8 cellular contexts compared by ENCODE assay signal in genomic region chr5:891117-891836, GRCh38. TPM values are rescaled to one million over a fixed set of nuclear protein-coding genes. Genes with fewer than 3 reads are reported as not detected.
DNase-seq lines count a peak whose midpoint lies in the region; ATAC-seq and TF ChIP-seq lines count a peak whose summit lies in the region.

No MANE protein-coding gene starts in this region.

- ATAC-seq in activated naive CD4-positive, alpha-beta T cell treated with anti-CD3 and anti-CD28 coated beads, Interleukin-2, amount 50 U/mL, for 72 hours = no peak
- ATAC-seq in left lung = no peak

- H3K27ac Mint-ChIP-seq in IgD-negative memory B cell (peak overlapping the region; percentile 64 to 93 (median 77)), type B pancreatic cell (peak overlapping the region; percentile 92)
- peak overlapping the region; percentile 84 for H3K27ac Mint-ChIP-seq in activated naive CD4-positive, alpha-beta T cell treated with anti-CD3 and anti-CD28 coated beads, Interleukin-2, amount 50 U/mL, for 72 hours

- CTCF ChIA-PET in AG04450 (lab: Charles Lee) = no interaction called here

- H3K4me3 Mint-ChIP-seq in IgD-negative memory B cell = peak overlapping the region; percentile 87 to 96 (median 91)
- H3K4me3 Mint-ChIP-seq in type B pancreatic cell = peak overlapping the region; percentile 93

- no peak for TF ChIP-seq CTCF in AG04450 (IDR thresholded peaks at IDR 0.05; ENCODE audit: low read depth, low read length)
- TF ChIP-seq CTCF in left lung (IDR thresholded peaks at IDR 0.05) = no peak
- no peak for TF ChIP-seq CTCF in type B pancreatic cell (conservative IDR thresholded peaks at IDR 0.05)

- H3K27ac ChIP-seq in AG04450 (ENCODE audit: low read depth, low read length) = peak overlapping the region; percentile 21
- H3K27ac ChIP-seq in left lung = peak overlapping the region in 1 of 2 donors; percentile 86

- H3K4me1 Mint-ChIP-seq in IgD-negative memory B cell = peaks cover 4 to 7% (median 6%) of the 10 kb centered on the region in 3 donors
- H3K4me1 Mint-ChIP-seq in type B pancreatic cell (ENCODE audit: unreplicated experiment) = peaks cover 14% of the 10 kb centered on the region

- H3K36me3 Mint-ChIP-seq in IgD-negative memory B cell (peaks cover 5% of the 10 kb centered on the region), type B pancreatic cell (peaks cover 7% of the 10 kb centered on the region)
- peaks cover 36 to 38% of the 10 kb centered on the region in 2 donors for H3K36me3 Mint-ChIP-seq in activated naive CD4-positive, alpha-beta T cell treated with anti-CD3 and anti-CD28 coated beads, Interleukin-2, amount 50 U/mL, for 72 hours

- no peak for DNase-seq in AG04450 (ENCODE audit: low read depth, low spot score)
- no peak for DNase-seq in activated naive CD4-positive, alpha-beta T cell treated with anti-CD3 and anti-CD28 coated beads, Interleukin-2, amount 50 U/mL, for 72 hours (ENCODE audit: low spot score in 2 of 2)
- DNase-seq in left lung = no peak
- DNase-seq in type B pancreatic cell (ENCODE audit: extremely low spot score, unreplicated experiment) = no peak
- DNase-seq in central memory CD4-positive, alpha-beta T cell = no peak
- DNase-seq in NCI-H1436 (lab: John Stamatoyannopoulos, UW) = no peak
- DNase-seq in GF-D8 (lab: John Stamatoyannopoulos, UW) = no peak

- H3K4me1 ChIP-seq in left lung = peaks cover 5 to 30% of the 10 kb centered on the region in 2 donors

- H3K36me3 ChIP-seq in left lung = peaks cover 0 to 51% of the 10 kb centered on the region in 2 donors

- H3K9me3 ChIP-seq in AG04450 (ENCODE audit: control insufficient read depth, insufficient read depth, low read length) = no peaks in the 10 kb centered on the region; the same call in 1 of the 2 replicates
- no peaks in the 10 kb centered on the region for H3K9me3 ChIP-seq in left lung

- intact Hi-C loops in left lung (cut with DNase I) = no loop called here

- H3K4me3 ChIP-seq in AG04450 (ENCODE audit: low read depth, low read length) = peak overlapping the region; percentile 97
- peak overlapping the region; percentile 82 to 96 for H3K4me3 ChIP-seq in left lung

- H3K27me3 Mint-ChIP-seq in IgD-negative memory B cell (no peaks in the 10 kb centered on the region), type B pancreatic cell (no peaks in the 10 kb centered on the region)

- H3K27me3 ChIP-seq in AG04450 (ENCODE audit: control insufficient read depth, insufficient read depth, low read length) (no peaks in the 10 kb centered on the region), left lung (no peaks in the 10 kb centered on the region)

- POLR2A ChIA-PET in AG04450 (lab: Yijun Ruan, JAX) = no interaction called here

- no peaks in the 10 kb centered on the region for H3K9me3 Mint-ChIP-seq in IgD-negative memory B cell
- no peaks in the 10 kb centered on the region for H3K9me3 Mint-ChIP-seq in activated naive CD4-positive, alpha-beta T cell treated with anti-CD3 and anti-CD28 coated beads, Interleukin-2, amount 50 U/mL, for 72 hours
- no peaks in the 10 kb centered on the region for H3K9me3 Mint-ChIP-seq in type B pancreatic cell

RNA-seq across cellular contexts. Expression of gene BRD9, which starts 1.3 kb away (rescaled TPM):
- polyA plus RNA-seq in AG04450 (2011; rRNA removed) (10.6 and 14.4 TPM in 2 replicates), IgD-negative memory B cell (19.3 TPM)
- polyA minus RNA-seq in AG04450 (2011; rRNA and poly(A)+ RNA removed) = 14.0 and 15.6 TPM in 2 replicates
- total RNA-seq in activated naive CD4-positive, alpha-beta T cell treated with anti-CD3 and anti-CD28 coated beads, Interleukin-2, amount 50 U/mL, for 72 hours = 10 to 100 TPM; 60.4 to 61.7 TPM
- total RNA-seq in left lung (10 to 100 TPM; 37.9 to 40.8 TPM), type B pancreatic cell (ENCODE audit: low replicate concordance) (38.2 and 55.6 TPM in 2 replicates)

RNA-seq across cellular contexts. Expression of gene TRIP13, which starts 1.4 kb away (rescaled TPM):
- polyA plus RNA-seq in AG04450 (2011; rRNA removed) (13.8 and 14.4 TPM in 2 replicates), IgD-negative memory B cell (1.6 TPM)
- 4.6 and 9.1 TPM in 2 replicates for polyA minus RNA-seq in AG04450 (2011; rRNA and poly(A)+ RNA removed)
- 10 to 100 TPM; 20.1 to 25.5 TPM for total RNA-seq in activated naive CD4-positive, alpha-beta T cell treated with anti-CD3 and anti-CD28 coated beads, Interleukin-2, amount 50 U/mL, for 72 hours
- total RNA-seq in left lung (1 to 10 TPM; 4.3 to 4.5 TPM), type B pancreatic cell (ENCODE audit: low replicate concordance) (9.3 and 18.2 TPM in 2 replicates)

RNA-seq across cellular contexts. Expression of gene ZDHHC11, which starts 40.5 kb away (rescaled TPM):
- polyA plus RNA-seq in AG04450 (2011; rRNA removed) (0.19 and 0.26 TPM in 2 replicates), IgD-negative memory B cell (not detected)
- polyA minus RNA-seq in AG04450 (2011; rRNA and poly(A)+ RNA removed) = 0.78 and 1.0 TPM in 2 replicates
- total RNA-seq in activated naive CD4-positive, alpha-beta T cell treated with anti-CD3 and anti-CD28 coated beads, Interleukin-2, amount 50 U/mL, for 72 hours = 10 to 100 TPM in 1 of 2 donors, 1 to 10 TPM in 1; 3.4 to 19.3 TPM
- total RNA-seq in left lung (10 to 100 TPM; 14.6 to 34.9 TPM), type B pancreatic cell (ENCODE audit: low replicate concordance) (20.8 and 27.5 TPM in 2 replicates)
